ENCODE assay signal across 16 cellular contexts in genomic region chr5:169534939-169535338, GRCh38. TPM values are rescaled to one million over a fixed set of nuclear protein-coding genes. Genes with fewer than 3 reads are reported as not detected.
A peak's percentile ranks its signal among the peaks of the same experiment; 100 is the strongest.
DNase-seq lines count a peak whose midpoint lies in the region; ATAC-seq and TF ChIP-seq lines count a peak whose summit lies in the region.
"Had no signal": no experiment of that assay in that cellular context is flagged by ENCODE, and none has a peak within 500 bp of the region (broad histone marks: within the 10 kb centered on the region; RNA-seq: fewer than 3 reads in every experiment).

No MANE protein-coding gene starts in this region.

- no peak overlapping the region for H2AFZ ChIP-seq in mesenchymal stem cell (ENCODE audit: low read depth, low read length)
- H2AFZ ChIP-seq: GM23338 had no signal

- intact Hi-C loops in aorta (cut with DNase I): no loop called here

- H3K4ac ChIP-seq in mesenchymal stem cell (ENCODE audit: low read depth in 1 of 2, low read length in 2 of 2): no peak overlapping the region
- no peak overlapping the region for H3K4ac ChIP-seq in mesendoderm (ENCODE audit: low read depth, low read length)

- no peak overlapping the region for H2BK12ac ChIP-seq in mesenchymal stem cell (ENCODE audit: low read length in 2 of 2)

- H4K8ac ChIP-seq in mesenchymal stem cell (ENCODE audit: low read length): no peak overlapping the region
- H4K8ac ChIP-seq in mesendoderm (ENCODE audit: low read depth, low read length): no peak overlapping the region

- TF ChIP-seq EP300 in tibial nerve (IDR thresholded peaks at IDR 0.05): no peak

- no peak for TF ChIP-seq CTCF in tibial nerve (IDR thresholded peaks at IDR 0.05)

- H3K36me3 ChIP-seq in mesenchymal stem cell (ENCODE audit: control insufficient read depth in 1 of 2, insufficient read depth in 2 of 2, low read depth in 1 of 2, low read length in 2 of 2): no peaks in the 10 kb centered on the region
- no peaks in the 10 kb centered on the region for H3K36me3 ChIP-seq in skeletal muscle tissue (ENCODE audit: control insufficient read depth in 3 of 3, insufficient read depth in 3 of 3, low read length in 3 of 3)
- H3K36me3 ChIP-seq in aorta (ENCODE audit: control insufficient read depth in 1 of 2, insufficient read depth in 2 of 2, low read length in 1 of 2): no peaks in the 10 kb centered on the region
- no peaks in the 10 kb centered on the region for H3K36me3 ChIP-seq in mesendoderm (ENCODE audit: control insufficient read depth, insufficient read depth, low read length)
- no peaks in the 10 kb centered on the region for H3K36me3 ChIP-seq in tibial nerve
- no peaks in the 10 kb centered on the region for H3K36me3 ChIP-seq in effector memory CD4-positive, alpha-beta T cell (ENCODE audit: control insufficient read depth, insufficient read depth, low read length)

- no peak overlapping the region for H3K14ac ChIP-seq in mesenchymal stem cell (ENCODE audit: low read length in 2 of 2)

- H3K79me2 ChIP-seq in mesendoderm (ENCODE audit: control insufficient read depth, insufficient read depth, low read length): no peaks in the 10 kb centered on the region

- H2BK15ac ChIP-seq in mesenchymal stem cell (ENCODE audit: low read depth, poor library complexity, severe bottlenecking) (no peak overlapping the region), mesendoderm (replicated peaks; ENCODE audit: low read depth) (no peak overlapping the region)

- H2BK120ac ChIP-seq in mesenchymal stem cell (ENCODE audit: low read depth, low read length) (no peak overlapping the region), mesendoderm (ENCODE audit: low read depth, low read length) (no peak overlapping the region)

- H3K9me3 ChIP-seq in mesenchymal stem cell (ENCODE audit: control insufficient read depth, low read length) (no peaks in the 10 kb centered on the region), skeletal muscle tissue (ENCODE audit: control insufficient read depth in 3 of 3, low read length in 3 of 3) (no peaks in the 10 kb centered on the region), aorta (ENCODE audit: control insufficient read depth, low read length) (peaks cover 1% of the 10 kb centered on the region), tibial nerve (no peaks in the 10 kb centered on the region)
- no peaks in the 10 kb centered on the region for H3K9me3 ChIP-seq in effector memory CD4-positive, alpha-beta T cell (ENCODE audit: control insufficient read depth, low read length)

- no peak overlapping the region for H3K56ac ChIP-seq in mesendoderm (ENCODE audit: low read length)

- H3K9ac ChIP-seq in mesenchymal stem cell (ENCODE audit: low read length): peak overlapping the region; percentile 30
- no peak overlapping the region for H3K9ac ChIP-seq in skeletal muscle tissue (ENCODE audit: low read depth in 1 of 3, low read length in 3 of 3)
- no peak overlapping the region for H3K9ac ChIP-seq in mesendoderm (ENCODE audit: low read length)

- no peak overlapping the region for H3K27ac ChIP-seq in mesenchymal stem cell (ENCODE audit: low read length, poor library complexity, severe bottlenecking)
- peak overlapping the region; percentile 1 for H3K27ac ChIP-seq in skeletal muscle tissue (ENCODE audit: low read depth, low read length)
- no peak overlapping the region for H3K27ac ChIP-seq in aorta (ENCODE audit: low read depth in 1 of 2, low read length in 2 of 2)
- no peak overlapping the region for H3K27ac ChIP-seq in mesendoderm (ENCODE audit: low read depth, low read length)
- H3K27ac ChIP-seq in tibial nerve: peak overlapping the region in 1 of 4 donors; percentile 72
- no peak overlapping the region for H3K27ac ChIP-seq in effector memory CD4-positive, alpha-beta T cell (ENCODE audit: insufficient read depth, low read length, poor library complexity, severe bottlenecking)

- H3K27me3 ChIP-seq in mesenchymal stem cell (ENCODE audit: control insufficient read depth in 1 of 2, insufficient read depth in 1 of 2, low read length in 2 of 2): peaks cover 0 to 4% of the 10 kb centered on the region in 2 experiments
- no peaks in the 10 kb centered on the region for H3K27me3 ChIP-seq in skeletal muscle tissue (ENCODE audit: control insufficient read depth in 3 of 3, insufficient read depth in 3 of 3, low read length in 3 of 3)
- H3K27me3 ChIP-seq in aorta (ENCODE audit: control insufficient read depth in 1 of 2, insufficient read depth in 2 of 2, low read length in 1 of 2): peaks cover 0 to 2% of the 10 kb centered on the region in 2 donors
- no peaks in the 10 kb centered on the region for H3K27me3 ChIP-seq in mesendoderm (ENCODE audit: insufficient read depth, low read length, poor library complexity)
- H3K27me3 ChIP-seq in tibial nerve: no peaks in the 10 kb centered on the region
- H3K27me3 ChIP-seq in effector memory CD4-positive, alpha-beta T cell (replicated peaks; ENCODE audit: control insufficient read depth, insufficient read depth, low read length, poor library complexity, severe bottlenecking): no peaks in the 10 kb centered on the region

- no peak overlapping the region for H3K4me2 ChIP-seq in mesenchymal stem cell (ENCODE audit: low read length, poor library complexity, severe bottlenecking)
- no peak overlapping the region for H3K4me2 ChIP-seq in mesendoderm (ENCODE audit: low read length)
- H3K4me2 ChIP-seq: GM23338 had no signal

- no peak overlapping the region for H3K23ac ChIP-seq in mesenchymal stem cell (ENCODE audit: low read length in 2 of 2)
- H3K23ac ChIP-seq in mesendoderm (ENCODE audit: low read length): no peak overlapping the region

- no peak overlapping the region for H4K91ac ChIP-seq in mesenchymal stem cell (ENCODE audit: low read length)

- H3K18ac ChIP-seq in mesenchymal stem cell (ENCODE audit: low read depth in 1 of 2, low read length in 2 of 2): no peak overlapping the region
- no peak overlapping the region for H3K18ac ChIP-seq in mesendoderm (ENCODE audit: low read length)

- TF ChIP-seq POLR2A in tibial nerve (IDR thresholded peaks at IDR 0.05): no peak

- H3K4me1 ChIP-seq in mesenchymal stem cell (ENCODE audit: control insufficient read depth, insufficient read depth, low read depth, low read length) (no peaks in the 10 kb centered on the region), skeletal muscle tissue (ENCODE audit: control insufficient read depth in 3 of 3, insufficient read depth in 3 of 3, low read length in 3 of 3) (no peaks in the 10 kb centered on the region), aorta (ENCODE audit: control insufficient read depth in 1 of 2, insufficient read depth in 2 of 2, low read length in 2 of 2) (no peaks in the 10 kb centered on the region), mesendoderm (ENCODE audit: control insufficient read depth, low read depth, low read length) (no peaks in the 10 kb centered on the region), tibial nerve (peaks cover 0 to 17% (median 0%) of the 10 kb centered on the region in 4 donors)
- H3K4me1 ChIP-seq in effector memory CD4-positive, alpha-beta T cell (ENCODE audit: control insufficient read depth, insufficient read depth, low read length, poor library complexity, severe bottlenecking): no peaks in the 10 kb centered on the region

- H4K5ac ChIP-seq in mesendoderm (ENCODE audit: low read length): no peak overlapping the region

- H2AK5ac ChIP-seq in mesenchymal stem cell (ENCODE audit: low read length, severe bottlenecking) (no peak overlapping the region), mesendoderm (ENCODE audit: low read length) (no peak overlapping the region)

- DNase-seq in mesenchymal stem cell (no peak), aorta (no peak), mesendoderm (no peak), tibial nerve (ENCODE audit: low spot score in 2 of 2) (no peak)
- no peak for DNase-seq in effector memory CD4-positive, alpha-beta T cell
- DNase-seq: C1 segment of cervical spinal cord; Calu3; CD4-positive, alpha-beta memory T cell; COR-L47; DMS53; DMS79 treated with DMSO at 0.1 percent for 48 hours; GF-D8; H9 had no signal

- H3K4me3 ChIP-seq in mesenchymal stem cell (ENCODE audit: insufficient read depth in 1 of 2, low read depth in 1 of 2, low read length in 2 of 2) (no peak overlapping the region), skeletal muscle tissue (ENCODE audit: low read length in 3 of 3) (no peak overlapping the region), aorta (ENCODE audit: low read length in 2 of 2) (no peak overlapping the region), mesendoderm (ENCODE audit: low read length) (no peak overlapping the region), tibial nerve (no peak overlapping the region)
- no peak overlapping the region for H3K4me3 ChIP-seq in effector memory CD4-positive, alpha-beta T cell (ENCODE audit: insufficient read depth, low read depth, low read length, poor library complexity, severe bottlenecking)
- H3K4me3 ChIP-seq: GM23338 had no signal

- no peak overlapping the region for H2BK5ac ChIP-seq in mesenchymal stem cell (ENCODE audit: low read depth, low read length, poor library complexity, severe bottlenecking)
- H2BK5ac ChIP-seq in mesendoderm (ENCODE audit: low read length): no peak overlapping the region

- peak; percentile 56 for ATAC-seq in aorta (ENCODE audit: low FRiP score)
- ATAC-seq: GM23338, HCT116 had no signal

- no peaks in the 10 kb centered on the region for H3K79me1 ChIP-seq in mesenchymal stem cell (replicated peaks; ENCODE audit: low read length, poor library complexity, severe bottlenecking)
- no peaks in the 10 kb centered on the region for H3K79me1 ChIP-seq in mesendoderm (ENCODE audit: low read length)

RNA-seq across cellular contexts. Expression of gene SPDL1, which starts 48.6 kb away (rescaled TPM):
- polyA plus RNA-seq in mesenchymal stem cell (2013, experiment 1 of 2): 27.2 TPM
- 25.2 TPM for polyA plus RNA-seq in mesenchymal stem cell (2013, experiment 2 of 2)
- total RNA-seq in skeletal muscle tissue (8.4 TPM), aorta (1 to 10 TPM; 5.4 to 6.4 TPM), tibial nerve (10 to 100 TPM in 3 of 4 donors, 1 to 10 TPM in 1; 8.1 to 15.6 (median 11.7) TPM)
- polyA plus RNA-seq in aorta: 1 to 10 TPM; 3.9 to 4.6 TPM
- 60.5 TPM for polyA plus RNA-seq in mesendoderm (2013, experiment 1 of 2)
- polyA plus RNA-seq in mesendoderm (2013, experiment 2 of 2): 60.8 TPM
